1 cellular context compared by ENCODE assay signal in genomic region chr1:248872752-248873408, GRCh38.
TF ChIP-seq lines count a peak whose summit lies in the region.

No MANE protein-coding gene starts in this region.

TF ChIP-seq in A549, 52 proteins besides CTCF, POLR2A, EP300 and RAD21 (continued from another document):
- TF ChIP-seq REST (IDR thresholded peaks at IDR 0.05) (no peak), FOXS1 (CRISPR knock-in tag; IDR thresholded peaks at IDR 0.05) (no peak), CBX8 (IDR thresholded peaks at IDR 0.05) (no peak)
